In the genomic region with DNA sequence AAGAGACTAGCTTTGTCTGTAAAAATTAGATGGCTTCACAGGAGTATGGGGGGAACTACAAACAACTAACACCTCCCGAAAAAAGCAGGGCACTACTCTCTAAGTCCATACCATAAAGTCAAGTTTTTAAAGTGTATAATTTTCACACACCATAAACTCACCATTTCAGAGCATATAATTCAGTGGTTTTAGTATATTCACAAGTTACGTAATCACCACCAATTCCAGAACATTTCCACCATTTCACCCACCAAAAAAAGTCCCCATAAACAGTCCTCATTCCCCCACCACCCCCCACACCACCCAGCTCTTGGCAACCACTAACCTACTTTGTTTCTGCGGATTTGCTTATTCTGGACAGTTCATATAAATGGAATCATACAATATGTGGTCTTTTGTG, we compare ENCODE assay signal across 24 cellular contexts. TPM values are rescaled to one million over a fixed set of nuclear protein-coding genes. Genes with fewer than 3 reads are reported as not detected.
DNase-seq lines count a peak whose midpoint lies in the region; ATAC-seq, FAIRE-seq and TF ChIP-seq lines count a peak whose summit lies in the region.
"Had no signal": no experiment of that assay in that cellular context is flagged by ENCODE, and none has a peak within 500 bp of the region (broad histone marks: within the 10 kb centered on the region; RNA-seq: fewer than 3 reads in every experiment).

No MANE protein-coding gene starts in this region.

- H3K4me3 Mint-ChIP-seq in activated CD8-positive, alpha-beta T cell treated with anti-CD3 and anti-CD28 coated beads for 36 hours, result no peak overlapping the region
- H3K4me3 Mint-ChIP-seq in activated CD8-positive, alpha-beta T cell treated with anti-CD3 and anti-CD28 coated beads, Interleukin-2, amount 10 ng/mL, durations not matched to agents 7 days and 5 days, result no peak overlapping the region
- no peak overlapping the region for H3K4me3 Mint-ChIP-seq in stimulated activated naive CD8-positive, alpha-beta T cell treated with anti-CD3 and anti-CD28 coated beads, Interleukin-15, Interleukin-2, amounts not matched to agents 100 ng/mL and 50 ng/mL, for 24 hours
- H3K4me3 Mint-ChIP-seq in effector memory CD8-positive, alpha-beta T cell, result no peak overlapping the region
- H3K4me3 Mint-ChIP-seq: IgD-negative memory B cell had no signal

- intact Hi-C loops in activated CD8-positive, alpha-beta T cell treated with anti-CD3 and anti-CD28 coated beads for 36 hours (cut with micrococcal nuclease), result no loop called here
- intact Hi-C loops in right cardiac atrium (cut with DNase I), result no loop called here

- H3K4me3 ChIP-seq in right cardiac atrium (ENCODE audit: low read length), result no peak overlapping the region
- H3K4me3 ChIP-seq: Peyer's patch had no signal

- H3K27me3 Mint-ChIP-seq in activated CD8-positive, alpha-beta T cell treated with anti-CD3 and anti-CD28 coated beads for 36 hours, result no peaks in the 10 kb centered on the region
- no peaks in the 10 kb centered on the region for H3K27me3 Mint-ChIP-seq in activated CD8-positive, alpha-beta T cell treated with anti-CD3 and anti-CD28 coated beads, Interleukin-2, amount 10 ng/mL, durations not matched to agents 7 days and 5 days (ENCODE audit: low read depth)
- no peaks in the 10 kb centered on the region for H3K27me3 Mint-ChIP-seq in stimulated activated naive CD8-positive, alpha-beta T cell treated with anti-CD3 and anti-CD28 coated beads, Interleukin-15, Interleukin-2, amounts not matched to agents 100 ng/mL and 50 ng/mL, for 24 hours
- no peaks in the 10 kb centered on the region for H3K27me3 Mint-ChIP-seq in effector memory CD8-positive, alpha-beta T cell
- H3K27me3 Mint-ChIP-seq: IgD-negative memory B cell had no signal

- H3K4me1 ChIP-seq in right cardiac atrium (ENCODE audit: control insufficient read depth, insufficient read depth, low read length), result no peaks in the 10 kb centered on the region
- H3K4me1 ChIP-seq: Peyer's patch had no signal

- H3K9me3 Mint-ChIP-seq in activated CD8-positive, alpha-beta T cell treated with anti-CD3 and anti-CD28 coated beads for 36 hours, result no peaks in the 10 kb centered on the region
- no peaks in the 10 kb centered on the region for H3K9me3 Mint-ChIP-seq in activated CD8-positive, alpha-beta T cell treated with anti-CD3 and anti-CD28 coated beads, Interleukin-2, amount 10 ng/mL, durations not matched to agents 7 days and 5 days (ENCODE audit: insufficient read depth)
- H3K9me3 Mint-ChIP-seq in stimulated activated naive CD8-positive, alpha-beta T cell treated with anti-CD3 and anti-CD28 coated beads, Interleukin-15, Interleukin-2, amounts not matched to agents 100 ng/mL and 50 ng/mL, for 24 hours, result no peaks in the 10 kb centered on the region
- H3K9me3 Mint-ChIP-seq in effector memory CD8-positive, alpha-beta T cell, result no peaks in the 10 kb centered on the region
- H3K9me3 Mint-ChIP-seq: IgD-negative memory B cell had no signal

- H3K4me1 Mint-ChIP-seq in activated CD8-positive, alpha-beta T cell treated with anti-CD3 and anti-CD28 coated beads for 36 hours (ENCODE audit: low read depth), result peaks cover 8% of the 10 kb centered on the region
- no peaks in the 10 kb centered on the region for H3K4me1 Mint-ChIP-seq in activated CD8-positive, alpha-beta T cell treated with anti-CD3 and anti-CD28 coated beads, Interleukin-2, amount 10 ng/mL, durations not matched to agents 7 days and 5 days (ENCODE audit: low read depth)
- no peaks in the 10 kb centered on the region for H3K4me1 Mint-ChIP-seq in stimulated activated naive CD8-positive, alpha-beta T cell treated with anti-CD3 and anti-CD28 coated beads, Interleukin-15, Interleukin-2, amounts not matched to agents 100 ng/mL and 50 ng/mL, for 24 hours (ENCODE audit: low read depth)
- H3K4me1 Mint-ChIP-seq in effector memory CD8-positive, alpha-beta T cell (ENCODE audit: low read depth in 2 of 2), result peaks cover 6 to 11% of the 10 kb centered on the region in 2 donors
- H3K4me1 Mint-ChIP-seq: IgD-negative memory B cell had no signal

- H3K27ac Mint-ChIP-seq in activated CD8-positive, alpha-beta T cell treated with anti-CD3 and anti-CD28 coated beads for 36 hours, result peak overlapping the region; percentile 20
- no peak overlapping the region for H3K27ac Mint-ChIP-seq in activated CD8-positive, alpha-beta T cell treated with anti-CD3 and anti-CD28 coated beads, Interleukin-2, amount 10 ng/mL, durations not matched to agents 7 days and 5 days
- peak overlapping the region; percentile 52 for H3K27ac Mint-ChIP-seq in stimulated activated naive CD8-positive, alpha-beta T cell treated with anti-CD3 and anti-CD28 coated beads, Interleukin-15, Interleukin-2, amounts not matched to agents 100 ng/mL and 50 ng/mL, for 24 hours
- peak overlapping the region; percentile 78 to 87 for H3K27ac Mint-ChIP-seq in effector memory CD8-positive, alpha-beta T cell

- no peak for TF ChIP-seq CTCF in activated CD8-positive, alpha-beta T cell treated with anti-CD3 and anti-CD28 coated beads for 36 hours (IDR thresholded peaks at IDR 0.05)

- CTCF ChIA-PET in activated CD8-positive, alpha-beta T cell treated with anti-CD3 and anti-CD28 coated beads for 36 hours (lab: Charles Lee), result no interaction called here
- CTCF ChIA-PET in activated CD8-positive, alpha-beta T cell treated with anti-CD3 and anti-CD28 coated beads, Interleukin-2, amount 10 ng/mL, durations not matched to agents 7 days and 5 days (lab: Charles Lee), result no interaction called here

- WGBS in right cardiac atrium, result 93% methylated on average over 3 of the region's 3 CpGs

- no peak overlapping the region for H3K27ac ChIP-seq in right cardiac atrium (ENCODE audit: low read length)
- H3K27ac ChIP-seq: C4-2B, Peyer's patch had no signal

- ATAC-seq in activated CD8-positive, alpha-beta T cell treated with anti-CD3 and anti-CD28 coated beads for 36 hours, result no peak
- no peak for ATAC-seq in activated CD8-positive, alpha-beta T cell treated with anti-CD3 and anti-CD28 coated beads, Interleukin-2, amount 10 ng/mL, durations not matched to agents 7 days and 5 days
- ATAC-seq in stimulated activated naive CD8-positive, alpha-beta T cell treated with anti-CD3 and anti-CD28 coated beads, Interleukin-15, Interleukin-2, amounts not matched to agents 100 U/mL and 50 U/mL, for 24 hours, result no peak
- no peak for ATAC-seq in effector memory CD8-positive, alpha-beta T cell (replicated peaks)
- ATAC-seq in HG02885 (IDR thresholded peaks at IDR 0.05; ENCODE audit: poor library complexity, unreplicated experiment) (no peak), right cardiac atrium (no peak)

- DNase-seq in activated CD8-positive, alpha-beta T cell treated with anti-CD3 and anti-CD28 coated beads for 36 hours, result no peak
- no peak for DNase-seq in activated CD8-positive, alpha-beta T cell treated with anti-CD3 and anti-CD28 coated beads, Interleukin-2, amount 10 ng/mL, durations not matched to agents 7 days and 5 days
- DNase-seq in stimulated activated naive CD8-positive, alpha-beta T cell treated with anti-CD3 and anti-CD28 coated beads, Interleukin-15, Interleukin-2, amounts not matched to agents 100 U/mL and 50 U/mL, for 24 hours, result no peak
- DNase-seq in effector memory CD8-positive, alpha-beta T cell, result no peak
- no peak for DNase-seq in HTR-8/SVneo (ENCODE audit: insufficient read length, low spot score)
- DNase-seq in right cardiac atrium, result no peak
- DNase-seq: 8988T, AML-193, COR-L47, DMS79, GOT3, HCEC 1CT, Karpas-422, MV-4-11, NCI-H1105 treated with DMSO at 0.1 percent for 48 hours, NCI-H2081, NCI-H2171, NCI-H524 treated with DMSO at 0.1 percent for 48 hours, Peyer's patch had no signal

- no peaks in the 10 kb centered on the region for H3K9me3 ChIP-seq in right cardiac atrium (ENCODE audit: control insufficient read depth, low read length)
- H3K9me3 ChIP-seq: Peyer's patch had no signal

- H3K27me3 ChIP-seq in right cardiac atrium (ENCODE audit: control insufficient read depth, insufficient read depth), result no peaks in the 10 kb centered on the region
- H3K27me3 ChIP-seq: Peyer's patch had no signal

- no peak for FAIRE-seq in HTR-8/SVneo (lab: Jason Lieb, UNC)
- FAIRE-seq: GM19239 had no signal

- POLR2A ChIA-PET in activated CD8-positive, alpha-beta T cell treated with anti-CD3 and anti-CD28 coated beads for 36 hours (lab: Charles Lee), result no interaction called here
- POLR2A ChIA-PET in activated CD8-positive, alpha-beta T cell treated with anti-CD3 and anti-CD28 coated beads, Interleukin-2, amount 10 ng/mL, durations not matched to agents 7 days and 5 days (lab: Charles Lee), result no interaction called here

- peaks cover 28% of the 10 kb centered on the region for H3K36me3 Mint-ChIP-seq in activated CD8-positive, alpha-beta T cell treated with anti-CD3 and anti-CD28 coated beads for 36 hours (ENCODE audit: low read depth)
- peaks cover 46% of the 10 kb centered on the region for H3K36me3 Mint-ChIP-seq in activated CD8-positive, alpha-beta T cell treated with anti-CD3 and anti-CD28 coated beads, Interleukin-2, amount 10 ng/mL, durations not matched to agents 7 days and 5 days (ENCODE audit: low read depth)
- H3K36me3 Mint-ChIP-seq in stimulated activated naive CD8-positive, alpha-beta T cell treated with anti-CD3 and anti-CD28 coated beads, Interleukin-15, Interleukin-2, amounts not matched to agents 100 ng/mL and 50 ng/mL, for 24 hours (ENCODE audit: low read depth), result peaks cover 61% of the 10 kb centered on the region
- H3K36me3 Mint-ChIP-seq in effector memory CD8-positive, alpha-beta T cell (ENCODE audit: insufficient read depth), result peaks cover 73% of the 10 kb centered on the region

RNA-seq across cellular contexts. Expression of a gene that starts 33.8 kb away (rescaled TPM):
- total RNA-seq in activated CD8-positive, alpha-beta T cell treated with anti-CD3 and anti-CD28 coated beads for 36 hours, result 10 to 100 TPM; 28.8 to 29.1 TPM
- total RNA-seq in activated CD8-positive, alpha-beta T cell treated with anti-CD3 and anti-CD28 coated beads, Interleukin-2, amount 10 ng/mL, durations not matched to agents 7 days and 5 days, result 10 to 100 TPM; 15.3 to 17.6 TPM
- total RNA-seq in right cardiac atrium, result 10 to 100 TPM; 26.0 to 30.5 (median 28.9) TPM
- 33.2 TPM for polyA plus RNA-seq in right cardiac atrium
